Comparison of ENCODE assay signal across 10 cellular contexts in genomic region chr1:204564835-204565234, GRCh38. TPM values are rescaled to one million over a fixed set of nuclear protein-coding genes. Genes with fewer than 3 reads are reported as not detected.
DNase-seq lines count a peak whose midpoint lies in the region; ATAC-seq, FAIRE-seq and TF ChIP-seq lines count a peak whose summit lies in the region.
"Had no signal": no experiment of that assay in that cellular context is flagged by ENCODE, and none has a peak within 500 bp of the region (broad histone marks: within the 10 kb centered on the region; RNA-seq: fewer than 3 reads in every experiment).

No MANE protein-coding gene starts in this region.

- DNase-seq in GM12892 (ENCODE audit: insufficient read length): peak; percentile 41
- peak; percentile 78 for DNase-seq in GM20000 (ENCODE audit: low spot score)
- peak; percentile 14 for DNase-seq in effector CD4-positive, alpha-beta T cell
- DNase-seq in NCI-H1694 (lab: John Stamatoyannopoulos, UW): no peak
- no peak for DNase-seq in NCI-H1105 treated with DMSO at 0.1 percent for 48 hours (lab: John Stamatoyannopoulos, UW)
- no peak for DNase-seq in T-helper 9 cell
- no peak for DNase-seq in SW480 (ENCODE audit: low spot score)
- DNase-seq: anterior cingulate cortex had no signal

- TF ChIP-seq POLR2A in GM12892 (IDR thresholded peaks at IDR 0.05; ENCODE audit: low read depth, low read length): no peak

- FAIRE-seq in GM12892 (lab: Jason Lieb, UNC): peak; percentile 80
- FAIRE-seq: islet of Langerhans had no signal

- no peak for TF ChIP-seq CTCF in GM20000 (IDR thresholded peaks at IDR 0.05; ENCODE audit: extremely low read depth, missing control alignments)

- ATAC-seq in HG03280 (IDR thresholded peaks at IDR 0.05; ENCODE audit: unreplicated experiment): peak; percentile 87

RNA-seq across cellular contexts. Expression of gene MDM4, which starts 48.6 kb away (rescaled TPM):
- polyA plus RNA-seq in GM12892 (2012; ENCODE audit: missing spikeins): 37.1 TPM

Comparison
In these comparisons a context has a peak if more than half of its experiments do, and no peak if none do; other contexts are left out.
1. DNase-seq: peak in GM12892 (single experiment), GM20000 (single experiment) and effector CD4-positive, alpha-beta T cell (single experiment); none in NCI-H1694 (single experiment), NCI-H1105 treated with DMSO at 0.1 percent for 48 hours (single experiment), T-helper 9 cell (single experiment) and SW480 (single experiment).